24 cellular contexts compared by ENCODE assay signal in the genomic region with DNA sequence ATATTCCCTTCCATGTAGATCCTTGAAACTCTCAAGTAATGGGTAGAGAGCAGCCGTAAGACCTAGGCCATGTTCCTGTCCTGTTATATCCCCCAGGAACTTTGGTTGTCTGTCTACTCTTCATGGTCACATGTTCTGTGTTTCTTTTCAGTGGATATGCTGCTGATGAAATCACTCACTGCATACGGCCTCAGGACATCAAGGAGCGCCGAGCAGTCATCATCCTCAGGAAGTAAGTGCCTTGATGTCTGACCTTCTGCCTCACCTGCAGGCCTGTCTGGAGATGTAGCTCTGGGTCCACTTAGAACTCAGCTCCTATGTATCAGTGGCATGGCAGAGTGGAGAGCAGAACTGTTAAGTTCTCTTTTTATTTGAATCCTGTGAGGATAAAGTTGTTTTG. TPM values are rescaled to one million over a fixed set of nuclear protein-coding genes. Genes with fewer than 3 reads are reported as not detected.
A peak's percentile ranks its signal among the peaks of the same experiment; 100 is the strongest.
DNase-seq lines count a peak whose midpoint lies in the region; ATAC-seq and TF ChIP-seq lines count a peak whose summit lies in the region.
"Had no signal": no experiment of that assay in that cellular context is flagged by ENCODE, and none has a peak within 500 bp of the region (broad histone marks: within the 10 kb centered on the region; RNA-seq: fewer than 3 reads in every experiment).

No MANE protein-coding gene starts in this region.

- H3K27me3 ChIP-seq in CD4-positive, alpha-beta T cell (ENCODE audit: control insufficient read depth, insufficient read depth, low read length): no peaks in the 10 kb centered on the region
- no peaks in the 10 kb centered on the region for H3K27me3 ChIP-seq in psoas muscle (ENCODE audit: insufficient read depth in 3 of 3, low read length in 2 of 3)
- H3K27me3 ChIP-seq: BE2C had no signal

- H3K9me3 Mint-ChIP-seq in CD4-positive, alpha-beta T cell: no peaks in the 10 kb centered on the region
- H3K9me3 Mint-ChIP-seq: CD4-positive, CD25-positive, alpha-beta regulatory T cell; IgD-negative memory B cell had no signal

- H3K4me1 ChIP-seq in HEK293 (ENCODE audit: control insufficient read depth, insufficient read depth, low read length) (peaks cover 7% of the 10 kb centered on the region), psoas muscle (peaks cover 86% of the 10 kb centered on the region)
- H3K4me1 ChIP-seq: BE2C had no signal

- H3K27ac ChIP-seq in CD4-positive, alpha-beta T cell (ENCODE audit: low read depth, low read length): no peak overlapping the region
- H3K27ac ChIP-seq in HEK293 (ENCODE audit: extremely low read depth, low read depth, low read length) (0 out of 2 replicates have a peak overlapping the region, but pooled peaks have one; percentile 34), psoas muscle (peak overlapping the region; percentile 70)

- H3K4me3 ChIP-seq in HEK293 (ENCODE audit: low read depth, low read length): no peak overlapping the region
- H3K4me3 ChIP-seq in epithelial cell of esophagus (ENCODE audit: low read length): no peak overlapping the region
- no peak overlapping the region for H3K4me3 ChIP-seq in psoas muscle
- H3K4me3 ChIP-seq: GM12878 had no signal

- no peak for DNase-seq in CD4-positive, alpha-beta T cell
- DNase-seq in epithelial cell of esophagus (ENCODE audit: low read depth) (peak; percentile 48), psoas muscle (no peak)
- DNase-seq in stimulated activated CD8-positive, alpha-beta memory T cell treated with anti-CD3 and anti-CD28 coated beads, Interleukin-4, amount 100 ng/mL, for 48 hours: no peak
- DNase-seq: BE2C; CD4-positive, CD25-positive, alpha-beta regulatory T cell; DND-41; GOT3; HCEC 1CT; MV-4-11; NCI-H1105 treated with DMSO at 0.1 percent for 48 hours; NCI-H2081; NCI-H2171; NCI-H345; NCI-H524; NCI-H82; SIG-M5; SK-N-SH had no signal

- peaks cover 62 to 89% of the 10 kb centered on the region in 2 experiments for H3K36me3 ChIP-seq in HEK293 (ENCODE audit: control insufficient read depth in 2 of 2, insufficient read depth in 1 of 2, low read length in 2 of 2)
- peaks cover 5 to 51% of the 10 kb centered on the region in 2 donors for H3K36me3 ChIP-seq in psoas muscle (ENCODE audit: insufficient read depth in 1 of 2, low read depth in 1 of 2)

- H3K4me3 Mint-ChIP-seq in CD4-positive, alpha-beta T cell: no peak overlapping the region

- no peak for ATAC-seq in CD4-positive, alpha-beta T cell (ENCODE audit: poor library complexity)
- no peak for ATAC-seq in psoas muscle
- no peak for ATAC-seq in GM18867 (IDR thresholded peaks at IDR 0.05; ENCODE audit: unreplicated experiment)
- no peak for ATAC-seq in HG02852 (IDR thresholded peaks at IDR 0.05; ENCODE audit: unreplicated experiment)
- ATAC-seq: GM12878, Panc1 had no signal

- POLR2A ChIA-PET in CD4-positive, alpha-beta T cell (lab: Charles Lee): interaction anchor here (4.7 kb wide), 1 partner anchor 11 kb away, joined by 17 read pairs; a partner anchor contains a TSS
- POLR2A ChIA-PET in HEK293 (lab: Yijun Ruan, JAX): no interaction called here

- peaks cover 81% of the 10 kb centered on the region for H3K36me3 Mint-ChIP-seq in CD4-positive, alpha-beta T cell (ENCODE audit: low read depth)

- intact Hi-C loops in CD4-positive, alpha-beta T cell (cut with DNase I, micrococcal nuclease): no loop called here
- intact Hi-C loops in psoas muscle (cut with DNase I): no loop called here

- 58 to 75% (median 60%) methylated on average over 4 of the region's 4 CpGs for WGBS in psoas muscle, 3 donors

- H3K27ac Mint-ChIP-seq in CD4-positive, alpha-beta T cell: peak overlapping the region; percentile 58

- H3K4me1 Mint-ChIP-seq in CD4-positive, alpha-beta T cell (ENCODE audit: low read depth): peaks cover 71% of the 10 kb centered on the region

- no peaks in the 10 kb centered on the region for H3K9me3 ChIP-seq in CD4-positive, alpha-beta T cell (ENCODE audit: control insufficient read depth, low read length)
- no peaks in the 10 kb centered on the region for H3K9me3 ChIP-seq in HEK293 (ENCODE audit: control insufficient read depth, insufficient read depth, low read depth, low read length)
- no peaks in the 10 kb centered on the region for H3K9me3 ChIP-seq in psoas muscle
- H3K9me3 ChIP-seq: BE2C, SK-N-SH had no signal

- H3K27me3 Mint-ChIP-seq in CD4-positive, alpha-beta T cell: no peaks in the 10 kb centered on the region
- H3K27me3 Mint-ChIP-seq: CD4-positive, CD25-positive, alpha-beta regulatory T cell; IgD-negative memory B cell had no signal

- CTCF ChIA-PET in CD4-positive, alpha-beta T cell (lab: Charles Lee): no interaction called here
- CTCF ChIA-PET in HEK293 (lab: Yijun Ruan, JAX): no interaction called here

- TF ChIP-seq CTCF in CD4-positive, alpha-beta T cell (IDR thresholded peaks at IDR 0.05): no peak
- no peak for TF ChIP-seq CTCF in HEK293 (tag by site-specific recombination; IDR thresholded peaks at IDR 0.05)
- no peak for TF ChIP-seq CTCF in epithelial cell of esophagus (IDR thresholded peaks at IDR 0.05; ENCODE audit: insufficient read depth, low read depth, low read length, missing control alignments)
- TF ChIP-seq CTCF in psoas muscle (IDR thresholded peaks at IDR 0.05): no peak

TF ChIP-seq in HEK293, 187 proteins besides CTCF, POLR2A, EP300 and RAD21:
- TF ChIP-seq KLF7 (tag by site-specific recombination; IDR thresholded peaks at IDR 0.05; ENCODE audit: borderline replicate concordance) (no peak), ZBTB17 (tag by site-specific recombination; IDR thresholded peaks at IDR 0.05) (peak; percentile 81)

RNA-seq across cellular contexts. Expression of a gene that starts 11.2 kb away (rescaled TPM):
- total RNA-seq in CD4-positive, alpha-beta T cell: 100 to 1,000 TPM; 117 to 119 TPM
- total RNA-seq in psoas muscle: 100 to 1,000 TPM; 202 to 219 (median 211) TPM
- 100 to 1,000 TPM in 2 of 3 donors, 10 to 100 TPM in 1; 91.7 to 235 (median 111) TPM for polyA plus RNA-seq in psoas muscle

RNA-seq across cellular contexts. Expression of a gene that starts 30.6 kb away (rescaled TPM):
- total RNA-seq in CD4-positive, alpha-beta T cell: 10 to 100 TPM; 10.8 to 11.6 TPM
- total RNA-seq in psoas muscle: 1 to 10 TPM; 6.6 to 9.4 (median 8.5) TPM
- 1 to 10 TPM; 5.1 to 9.5 (median 6.2) TPM for polyA plus RNA-seq in psoas muscle
